ENCODE assay signal across 8 cellular contexts in genomic region chr1:23577056-23577985, GRCh38. TPM values are rescaled to one million over a fixed set of nuclear protein-coding genes. Genes with fewer than 3 reads are reported as not detected.
A peak's percentile ranks its signal among the peaks of the same experiment; 100 is the strongest.
DNase-seq lines count a peak whose midpoint lies in the region; ATAC-seq, FAIRE-seq and TF ChIP-seq lines count a peak whose summit lies in the region.

No MANE protein-coding gene starts in this region.

- no peaks in the 10 kb centered on the region for H3K36me3 ChIP-seq in SJSA1
- H3K36me3 ChIP-seq in endothelial cell of umbilical vein (ENCODE audit: control insufficient read depth in 2 of 2, extremely low read depth in 1 of 2, insufficient read depth in 2 of 2, low read length in 2 of 2), result no peaks in the 10 kb centered on the region
- no peaks in the 10 kb centered on the region for H3K36me3 ChIP-seq in parathyroid adenoma (ENCODE audit: control insufficient read depth, insufficient read depth, low read length)

- dilution Hi-C loops in endothelial cell of umbilical vein (cut with MboI; ENCODE audit: extremely low pct_ligation_motif_present, low sequenced_read_pairs), result no loop called here

- H3K9me3 ChIP-seq in SJSA1 (replicated peaks) (no peaks in the 10 kb centered on the region), endothelial cell of umbilical vein (replicated peaks; ENCODE audit: control insufficient read depth, insufficient read depth, low read length) (no peaks in the 10 kb centered on the region), parathyroid adenoma (ENCODE audit: control insufficient read depth, low read length) (no peaks in the 10 kb centered on the region)

- H3K9me1 ChIP-seq in endothelial cell of umbilical vein (replicated peaks; ENCODE audit: control insufficient read depth, extremely low read depth, insufficient read depth, low read length), result no peaks in the 10 kb centered on the region

- H3K79me2 ChIP-seq in endothelial cell of umbilical vein (ENCODE audit: control insufficient read depth, insufficient read depth, low read length) (no peaks in the 10 kb centered on the region), parathyroid adenoma (no peaks in the 10 kb centered on the region)

- TF ChIP-seq POLR2A in endothelial cell of umbilical vein (IDR thresholded peaks at IDR 0.05; ENCODE audit: low read depth, low read length), result no peak

- FAIRE-seq in endothelial cell of umbilical vein (lab: Jason Lieb, UNC), result peak; percentile 75

- peaks cover 42% of the 10 kb centered on the region for H3K4me1 ChIP-seq in SJSA1 (replicated peaks)
- peaks cover 18% of the 10 kb centered on the region for H3K4me1 ChIP-seq in endothelial cell of umbilical vein (ENCODE audit: control insufficient read depth, extremely low read depth, insufficient read depth, low read length)
- no peaks in the 10 kb centered on the region for H3K4me1 ChIP-seq in parathyroid adenoma

- intact Hi-C loops in endothelial cell of umbilical vein (cut with micrococcal nuclease), result no loop called here

- CTCF ChIA-PET in endothelial cell of umbilical vein (lab: Charles Lee), result interaction anchor here (1.2 to 2.5 kb wide), 10 partner anchors 9 to 81 kb away, joined by 4 to 25 read pairs (median 10); partner anchors contain the start of gene ID3

- peaks cover 49% of the 10 kb centered on the region for H3K4me1 Mint-ChIP-seq in activated T-cell treated with anti-CD3 and anti-CD28 coated beads, Interleukin-2, amount 50 U/mL, for 4 hours (ENCODE audit: low read depth)

- DNase-seq in activated T-cell treated with anti-CD3 and anti-CD28 coated beads, Interleukin-2, amount 50 U/mL, for 4 hours, result no peak
- no peak for DNase-seq in activated T-cell treated with anti-CD3 and anti-CD28 coated beads, Interleukin-2, amount 50 U/mL, for 1 hour
- DNase-seq in SJSA1 (ENCODE audit: low read depth in 1 of 2, low spot score in 2 of 2), result peak; percentile 76 to 91
- peak; percentile 74 for DNase-seq in endothelial cell of umbilical vein (ENCODE audit: low read depth, low spot score)
- DNase-seq in NCI-H1048 (lab: John Stamatoyannopoulos, UW), result no peak
- no peak for DNase-seq in NCI-H1417 treated with DMSO at 0.1 percent for 48 hours (lab: John Stamatoyannopoulos, UW)

- POLR2A ChIA-PET in endothelial cell of umbilical vein (lab: Charles Lee), result interaction anchor here (0.7 to 1.6 kb wide), 4 partner anchors 15 to 22 kb away, joined by 3 to 9 read pairs (median 4); partner anchors contain the start of gene ID3

- H3K27ac ChIP-seq in SJSA1 (peak overlapping the region; percentile 79), endothelial cell of umbilical vein (ENCODE audit: insufficient read depth, low read depth, low read length) (peak overlapping the region; percentile 60), parathyroid adenoma (no peak overlapping the region)

- H3K4me3 ChIP-seq in SJSA1 (0 out of 2 replicates have a peak overlapping the region, but pooled peaks have one; percentile 1), endothelial cell of umbilical vein (replicated peaks in 1 of 3; ENCODE audit: insufficient read depth in 1 of 3, low read depth in 1 of 3, low read length in 3 of 3) (no peak overlapping the region), parathyroid adenoma (ENCODE audit: low read depth, low read length) (no peak overlapping the region)

- no peaks in the 10 kb centered on the region for H3K27me3 Mint-ChIP-seq in activated T-cell treated with anti-CD3 and anti-CD28 coated beads, Interleukin-2, amount 50 U/mL, for 4 hours (ENCODE audit: low read depth)

- no peaks in the 10 kb centered on the region for H4K20me1 ChIP-seq in endothelial cell of umbilical vein (replicated peaks; ENCODE audit: control insufficient read depth, extremely low read depth, insufficient read depth, low read length)

- H2AFZ ChIP-seq in endothelial cell of umbilical vein (ENCODE audit: low read depth, low read length) (peak overlapping the region; percentile 74), parathyroid adenoma (peak overlapping the region; percentile 28)

- peaks cover 2% of the 10 kb centered on the region for H3K36me3 Mint-ChIP-seq in activated T-cell treated with anti-CD3 and anti-CD28 coated beads, Interleukin-2, amount 50 U/mL, for 4 hours (ENCODE audit: insufficient read depth)

- peak; percentile 97 to 98 for ATAC-seq in activated T-cell treated with anti-CD3 and anti-CD28 coated beads, Interleukin-2, amount 50 U/mL, for 4 hours
- peak; percentile 73 for ATAC-seq in HG02970 (IDR thresholded peaks at IDR 0.05; ENCODE audit: low FRiP score, unreplicated experiment)

- no peaks in the 10 kb centered on the region for H3K27me3 ChIP-seq in SJSA1 (replicated peaks)
- H3K27me3 ChIP-seq in endothelial cell of umbilical vein (ENCODE audit: control insufficient read depth in 2 of 2, insufficient read depth in 2 of 2, low read length in 2 of 2), result no peaks in the 10 kb centered on the region
- H3K27me3 ChIP-seq in parathyroid adenoma (ENCODE audit: control insufficient read depth, insufficient read depth, low read length), result no peaks in the 10 kb centered on the region

- H3K4me2 ChIP-seq in endothelial cell of umbilical vein (ENCODE audit: insufficient read depth, low read length) (peak overlapping the region; percentile 23), parathyroid adenoma (ENCODE audit: low read length) (no peak overlapping the region)

- BruUV-seq in endothelial cell of umbilical vein (replicated peaks; lab: Mats Ljungman, UMichigan), result no TSS peak

- no peak for TF ChIP-seq CTCF in endothelial cell of umbilical vein (IDR thresholded peaks at IDR 0.05; ENCODE audit: extremely low read depth in 1 of 2, insufficient read depth in 1 of 2, low read depth in 1 of 2, low read length in 2 of 2)
- TF ChIP-seq CTCF in parathyroid adenoma (IDR thresholded peaks at IDR 0.05), result no peak

- H3K9me3 Mint-ChIP-seq in activated T-cell treated with anti-CD3 and anti-CD28 coated beads, Interleukin-2, amount 50 U/mL, for 4 hours, result no peaks in the 10 kb centered on the region

- H3K4me3 Mint-ChIP-seq in activated T-cell treated with anti-CD3 and anti-CD28 coated beads, Interleukin-2, amount 50 U/mL, for 4 hours, result peak overlapping the region; percentile 60

- H3K9ac ChIP-seq in endothelial cell of umbilical vein (replicated peaks; ENCODE audit: extremely low read depth, insufficient read depth, low read length) (peak overlapping the region; percentile 43), parathyroid adenoma (no peak overlapping the region)

TF ChIP-seq in endothelial cell of umbilical vein, 7 proteins besides CTCF, POLR2A, EP300 and RAD21:
- peak; percentile 35 for TF ChIP-seq JUN (IDR thresholded peaks at IDR 0.05; ENCODE audit: borderline replicate concordance, insufficient read depth, insufficient read length, low read depth)
- no peak for TF ChIP-seq FOS (IDR thresholded peaks at IDR 0.05; ENCODE audit: borderline replicate concordance, insufficient read depth, low read length)

RNA-seq across cellular contexts. Expression of gene ID3, which starts 18.0 kb away (rescaled TPM):
- 10 to 100 TPM; 15.1 to 17.1 (median 15.1) TPM for total RNA-seq in activated T-cell treated with anti-CD3 and anti-CD28 coated beads, Interleukin-2, amount 50 U/mL, for 4 hours
- 400 and 615 TPM in 2 replicates for total RNA-seq in SJSA1 (2014; rRNA removed; shearing (Covaris generic))
- total RNA-seq in endothelial cell of umbilical vein, result 277 and 310 TPM in 2 replicates
- 783 and 971 TPM in 2 replicates for polyA plus RNA-seq in endothelial cell of umbilical vein
- polyA plus RNA-seq in endothelial cell of umbilical vein (2011; cell fraction: cytosol; rRNA removed), result 696 and 743 TPM in 2 replicates
- 934 and 1,004 TPM in 2 replicates for polyA plus RNA-seq in endothelial cell of umbilical vein (2011; cell fraction: nucleus; rRNA removed)
- 264 and 295 TPM in 2 replicates for polyA plus RNA-seq in endothelial cell of umbilical vein (2012)
- 160 and 202 TPM in 2 replicates for polyA minus RNA-seq in endothelial cell of umbilical vein
- polyA minus RNA-seq in endothelial cell of umbilical vein (2011; cell fraction: cytosol; rRNA and poly(A)+ RNA removed), result 421 TPM
- polyA minus RNA-seq in endothelial cell of umbilical vein (2011; cell fraction: nucleus; rRNA and poly(A)+ RNA removed), result 377 and 561 TPM in 2 replicates

RNA-seq across cellular contexts. Expression of gene E2F2, which starts 46.3 kb away (rescaled TPM):
- total RNA-seq in activated T-cell treated with anti-CD3 and anti-CD28 coated beads, Interleukin-2, amount 50 U/mL, for 4 hours, result 1 to 10 TPM; 5.5 to 9.3 (median 7.2) TPM
- total RNA-seq in SJSA1 (2014; rRNA removed; shearing (Covaris generic)), result 7.3 and 12.3 TPM in 2 replicates
- 5.0 and 5.6 TPM in 2 replicates for total RNA-seq in endothelial cell of umbilical vein
- 0.83 and 1.1 TPM in 2 replicates for polyA plus RNA-seq in endothelial cell of umbilical vein
- 0.95 and 1.2 TPM in 2 replicates for polyA plus RNA-seq in endothelial cell of umbilical vein (2011; cell fraction: cytosol; rRNA removed)
- polyA plus RNA-seq in endothelial cell of umbilical vein (2011; cell fraction: nucleus; rRNA removed), result 1.9 and 2.0 TPM in 2 replicates
- 1.1 and 1.6 TPM in 2 replicates for polyA plus RNA-seq in endothelial cell of umbilical vein (2012)
- polyA minus RNA-seq in endothelial cell of umbilical vein, result 1.5 and 1.9 TPM in 2 replicates
- polyA minus RNA-seq in endothelial cell of umbilical vein (2011; cell fraction: cytosol; rRNA and poly(A)+ RNA removed), result 11.7 TPM
- polyA minus RNA-seq in endothelial cell of umbilical vein (2011; cell fraction: nucleus; rRNA and poly(A)+ RNA removed), result 1.6 and 2.9 TPM in 2 replicates

Comparison
In these comparisons a context has a peak if more than half of its experiments do, and no peak if none do; other contexts are left out.
1. DNase-seq: peak in SJSA1 (2 of 2) and endothelial cell of umbilical vein (single experiment); none in activated T-cell treated with anti-CD3 and anti-CD28 coated beads, Interleukin-2, amount 50 U/mL, for 4 hours (single experiment), activated T-cell treated with anti-CD3 and anti-CD28 coated beads, Interleukin-2, amount 50 U/mL, for 1 hour (single experiment), NCI-H1048 (single experiment) and NCI-H1417 treated with DMSO at 0.1 percent for 48 hours (single experiment).
2. RNA of gene ID3, which starts 18.0 kb away (total RNA-seq): 400 to 615 TPM in SJSA1 and 277 to 310 TPM in endothelial cell of umbilical vein; 15.1 to 17.1 TPM in activated T-cell treated with anti-CD3 and anti-CD28 coated beads, Interleukin-2, amount 50 U/mL, for 4 hours; every median in the first group is over 10 times any median in the second.